1 cellular context compared by ENCODE assay signal in the genomic region with DNA sequence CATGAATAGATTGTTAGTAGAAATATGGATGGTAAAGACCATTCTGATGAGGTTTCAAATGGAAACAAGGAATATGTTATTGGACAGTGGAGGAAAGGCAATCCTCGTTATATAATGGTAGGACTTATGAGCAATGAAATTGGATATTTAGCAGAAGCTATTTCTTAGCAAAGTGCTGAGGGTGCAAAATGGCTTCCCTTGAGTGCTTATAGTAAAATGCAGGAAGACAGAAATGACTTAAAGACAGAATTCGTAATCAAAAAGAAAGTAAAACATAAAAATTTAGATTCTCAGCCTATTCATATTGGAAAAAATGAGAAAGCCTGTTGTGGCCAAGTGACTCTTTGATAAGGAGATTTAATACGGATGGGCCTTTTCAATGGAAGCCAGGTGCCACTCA.
TF ChIP-seq lines count a peak whose summit lies in the region.

No MANE protein-coding gene starts in this region.

TF ChIP-seq in K562, 482 proteins besides CTCF, POLR2A, EP300 and RAD21 (continued from another document):
- peak; percentile 54; the same call in 1 of the 2 replicates for TF ChIP-seq MAFF (IDR thresholded peaks at IDR 0.05; ENCODE audit: low read length)
- no peak for TF ChIP-seq ELF1 (tag; IDR thresholded peaks at IDR 0.05)
- TF ChIP-seq EGR1 (conservative IDR thresholded peaks at IDR 0.05) = no peak
- TF ChIP-seq, protein P1, sequence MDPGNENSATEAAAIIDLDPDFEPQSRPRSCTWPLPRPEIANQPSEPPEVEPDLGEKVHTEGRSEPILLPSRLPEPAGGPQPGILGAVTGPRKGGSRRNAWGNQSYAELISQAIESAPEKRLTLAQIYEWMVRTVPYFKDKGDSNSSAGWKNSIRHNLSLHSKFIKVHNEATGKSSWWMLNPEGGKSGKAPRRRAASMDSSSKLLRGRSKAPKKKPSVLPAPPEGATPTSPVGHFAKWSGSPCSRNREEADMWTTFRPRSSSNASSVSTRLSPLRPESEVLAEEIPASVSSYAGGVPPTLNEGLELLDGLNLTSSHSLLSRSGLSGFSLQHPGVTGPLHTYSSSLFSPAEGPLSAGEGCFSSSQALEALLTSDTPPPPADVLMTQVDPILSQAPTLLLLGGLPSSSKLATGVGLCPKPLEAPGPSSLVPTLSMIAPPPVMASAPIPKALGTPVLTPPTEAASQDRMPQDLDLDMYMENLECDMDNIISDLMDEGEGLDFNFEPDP (CRISPR knock-in tag; IDR thresholded peaks at IDR 0.05) = no peak
- TF ChIP-seq MEF2A (IDR thresholded peaks at IDR 0.05; ENCODE audit: control insufficient read depth, low read depth, low read length) = no peak
- TF ChIP-seq POLR2AphosphoS5 (IDR thresholded peaks at IDR 0.05; ENCODE audit: control insufficient read depth, insufficient read depth, low read depth, low read length) = no peak
- TF ChIP-seq ZNF316 (IDR thresholded peaks at IDR 0.05) = peak; percentile 64
- no peak for TF ChIP-seq CREM (IDR thresholded peaks at IDR 0.05; ENCODE audit: low read depth)
- TF ChIP-seq, protein P2, sequence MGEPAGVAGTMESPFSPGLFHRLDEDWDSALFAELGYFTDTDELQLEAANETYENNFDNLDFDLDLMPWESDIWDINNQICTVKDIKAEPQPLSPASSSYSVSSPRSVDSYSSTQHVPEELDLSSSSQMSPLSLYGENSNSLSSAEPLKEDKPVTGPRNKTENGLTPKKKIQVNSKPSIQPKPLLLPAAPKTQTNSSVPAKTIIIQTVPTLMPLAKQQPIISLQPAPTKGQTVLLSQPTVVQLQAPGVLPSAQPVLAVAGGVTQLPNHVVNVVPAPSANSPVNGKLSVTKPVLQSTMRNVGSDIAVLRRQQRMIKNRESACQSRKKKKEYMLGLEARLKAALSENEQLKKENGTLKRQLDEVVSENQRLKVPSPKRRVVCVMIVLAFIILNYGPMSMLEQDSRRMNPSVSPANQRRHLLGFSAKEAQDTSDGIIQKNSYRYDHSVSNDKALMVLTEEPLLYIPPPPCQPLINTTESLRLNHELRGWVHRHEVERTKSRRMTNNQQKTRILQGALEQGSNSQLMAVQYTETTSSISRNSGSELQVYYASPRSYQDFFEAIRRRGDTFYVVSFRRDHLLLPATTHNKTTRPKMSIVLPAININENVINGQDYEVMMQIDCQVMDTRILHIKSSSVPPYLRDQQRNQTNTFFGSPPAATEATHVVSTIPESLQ (CRISPR knock-in tag; IDR thresholded peaks at IDR 0.05) = no peak
- TF ChIP-seq HNRNPL (IDR thresholded peaks at IDR 0.05; ENCODE audit: low read depth, low read length) = no peak
- TF ChIP-seq, protein P3, sequence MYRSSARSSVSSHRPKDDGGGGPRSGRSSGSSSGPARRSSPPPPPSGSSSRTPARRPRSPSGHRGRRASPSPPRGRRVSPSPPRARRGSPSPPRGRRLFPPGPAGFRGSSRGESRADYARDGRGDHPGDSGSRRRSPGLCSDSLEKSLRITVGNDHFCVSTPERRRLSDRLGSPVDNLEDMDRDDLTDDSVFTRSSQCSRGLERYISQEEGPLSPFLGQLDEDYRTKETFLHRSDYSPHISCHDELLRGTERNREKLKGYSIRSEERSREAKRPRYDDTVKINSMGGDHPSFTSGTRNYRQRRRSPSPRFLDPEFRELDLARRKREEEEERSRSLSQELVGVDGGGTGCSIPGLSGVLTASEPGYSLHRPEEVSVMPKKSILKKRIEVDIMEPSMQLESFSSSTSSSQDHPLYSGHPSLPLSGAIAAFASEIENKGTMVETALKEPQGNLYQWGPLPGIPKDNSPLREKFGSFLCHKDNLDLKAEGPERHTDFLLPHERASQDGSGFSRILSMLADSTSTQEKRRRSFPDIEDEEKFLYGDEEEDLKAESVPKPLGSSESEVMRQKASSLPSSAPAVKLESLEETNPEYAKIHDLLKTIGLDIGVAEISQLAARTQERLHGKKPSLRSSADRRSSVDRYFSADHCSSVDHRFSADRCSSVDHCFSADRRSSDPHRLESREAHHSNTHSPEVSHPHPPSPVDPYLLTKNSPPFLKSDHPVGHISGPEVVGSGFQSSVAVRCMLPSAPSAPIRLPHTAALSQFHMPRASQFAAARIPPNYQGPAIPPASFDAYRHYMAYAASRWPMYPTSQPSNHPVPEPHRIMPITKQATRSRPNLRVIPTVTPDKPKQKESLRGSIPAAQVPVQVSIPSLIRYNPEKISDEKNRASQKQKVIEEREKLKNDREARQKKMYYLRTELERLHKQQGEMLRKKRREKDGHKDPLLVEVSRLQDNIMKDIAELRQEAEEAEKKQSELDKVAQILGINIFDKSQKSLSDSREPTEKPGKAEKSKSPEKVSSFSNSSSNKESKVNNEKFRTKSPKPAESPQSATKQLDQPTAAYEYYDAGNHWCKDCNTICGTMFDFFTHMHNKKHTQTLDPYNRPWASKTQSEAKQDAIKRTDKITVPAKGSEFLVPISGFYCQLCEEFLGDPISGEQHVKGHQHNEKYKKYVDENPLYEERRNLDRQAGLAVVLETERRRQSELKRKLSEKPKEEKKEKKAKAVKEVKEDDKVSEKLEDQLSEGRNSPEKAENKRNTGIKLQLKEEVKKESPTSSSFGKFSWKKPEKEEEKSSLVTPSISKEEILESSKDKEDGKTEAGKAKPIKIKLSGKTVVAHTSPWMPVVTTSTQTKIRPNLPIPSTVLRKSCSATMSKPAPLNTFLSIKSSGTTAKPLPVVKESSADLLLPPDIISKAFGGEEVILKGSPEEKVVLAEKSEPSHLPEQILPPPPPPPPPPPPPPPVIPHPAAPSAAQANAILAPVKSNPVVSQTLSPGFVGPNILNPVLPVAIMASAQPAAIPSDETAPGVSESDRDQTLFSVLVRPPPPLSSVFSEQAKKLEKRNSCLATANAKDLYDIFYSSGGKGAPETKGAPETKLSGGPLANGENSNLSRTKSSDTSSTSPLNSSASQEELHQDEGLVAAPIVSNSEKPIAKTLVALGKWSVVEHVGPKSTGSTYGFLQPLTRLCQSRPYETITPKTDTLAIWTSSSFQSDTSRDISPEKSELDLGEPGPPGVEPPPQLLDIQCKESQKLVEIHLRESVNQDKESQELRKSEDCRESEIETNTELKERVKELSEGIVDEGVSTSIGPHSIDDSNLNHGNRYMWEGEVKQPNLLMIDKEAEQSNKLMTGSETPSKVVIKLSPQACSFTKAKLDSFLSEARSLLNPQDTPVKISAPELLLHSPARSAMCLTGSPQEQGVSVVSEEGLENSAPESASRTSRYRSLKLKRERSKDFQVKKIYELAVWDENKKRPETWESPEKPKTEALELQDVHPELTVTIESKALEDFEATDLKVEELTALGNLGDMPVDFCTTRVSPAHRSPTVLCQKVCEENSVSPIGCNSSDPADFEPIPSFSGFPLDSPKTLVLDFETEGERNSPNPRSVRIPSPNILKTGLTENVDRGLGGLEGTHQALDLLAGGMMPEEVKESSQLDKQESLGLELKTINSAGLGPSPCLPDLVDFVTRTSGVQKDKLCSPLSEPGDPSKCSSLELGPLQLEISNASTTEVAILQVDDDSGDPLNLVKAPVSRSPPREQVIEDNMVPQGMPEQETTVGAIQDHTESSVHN (IDR thresholded peaks at IDR 0.05; ENCODE audit: borderline replicate concordance in 1 of 2, low read depth in 1 of 2) = no peak
- no peak for TF ChIP-seq ZNF124 (CRISPR knock-in tag; IDR thresholded peaks at IDR 0.05)
- peak; percentile 54 for TF ChIP-seq MAFK (IDR thresholded peaks at IDR 0.05; ENCODE audit: low read length)
- no peak for TF ChIP-seq TCF7L2 (IDR thresholded peaks at IDR 0.05; ENCODE audit: low read depth, low read length)
- peak; percentile 61; the same call in 1 of the 2 replicates for TF ChIP-seq C11orf30 (IDR thresholded peaks at IDR 0.05; ENCODE audit: low read depth)
- peak; percentile 58 for TF ChIP-seq MAFG (tag; conservative IDR thresholded peaks at IDR 0.05)
TF ChIP-seq in K562: peak in this region for 5.
